In the genomic region with DNA sequence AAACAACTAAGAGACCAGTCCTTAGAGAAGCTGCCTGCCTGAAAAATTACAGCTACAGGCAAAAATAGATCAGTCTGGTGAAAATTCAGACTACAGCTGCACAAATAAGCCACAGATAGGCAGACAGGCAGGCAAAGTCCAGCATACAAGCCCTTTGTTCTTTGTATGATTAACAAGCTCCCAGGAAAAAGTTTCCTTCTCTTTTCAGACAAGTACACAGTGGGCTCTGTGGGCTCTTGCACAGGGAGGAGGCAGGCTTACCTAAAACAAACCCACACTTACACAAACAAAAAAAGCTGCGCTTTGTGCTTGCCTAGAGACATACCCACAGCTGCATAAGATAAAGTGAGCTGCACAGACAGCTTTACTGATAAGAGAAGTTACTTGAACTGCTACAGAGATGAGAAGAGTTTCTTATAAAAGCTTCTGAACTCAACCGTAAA, we compare ENCODE assay signal across 1 cellular context.
TF ChIP-seq lines count a peak whose summit lies in the region.

No MANE protein-coding gene starts in this region.

TF ChIP-seq in HepG2, 621 proteins besides CTCF, POLR2A, EP300 and RAD21 (continued from another document and continues in another):
- TF ChIP-seq NR2F2 (IDR thresholded peaks at IDR 0.05; ENCODE audit: borderline replicate concordance, low read depth) = 0 out of 2 replicates have a peak, but pooled peaks have one; percentile 18
- no peak for TF ChIP-seq NR1H2 (CRISPR knock-in tag; IDR thresholded peaks at IDR 0.05; ENCODE audit: borderline replicate concordance, low read depth)
- TF ChIP-seq, protein P1, sequence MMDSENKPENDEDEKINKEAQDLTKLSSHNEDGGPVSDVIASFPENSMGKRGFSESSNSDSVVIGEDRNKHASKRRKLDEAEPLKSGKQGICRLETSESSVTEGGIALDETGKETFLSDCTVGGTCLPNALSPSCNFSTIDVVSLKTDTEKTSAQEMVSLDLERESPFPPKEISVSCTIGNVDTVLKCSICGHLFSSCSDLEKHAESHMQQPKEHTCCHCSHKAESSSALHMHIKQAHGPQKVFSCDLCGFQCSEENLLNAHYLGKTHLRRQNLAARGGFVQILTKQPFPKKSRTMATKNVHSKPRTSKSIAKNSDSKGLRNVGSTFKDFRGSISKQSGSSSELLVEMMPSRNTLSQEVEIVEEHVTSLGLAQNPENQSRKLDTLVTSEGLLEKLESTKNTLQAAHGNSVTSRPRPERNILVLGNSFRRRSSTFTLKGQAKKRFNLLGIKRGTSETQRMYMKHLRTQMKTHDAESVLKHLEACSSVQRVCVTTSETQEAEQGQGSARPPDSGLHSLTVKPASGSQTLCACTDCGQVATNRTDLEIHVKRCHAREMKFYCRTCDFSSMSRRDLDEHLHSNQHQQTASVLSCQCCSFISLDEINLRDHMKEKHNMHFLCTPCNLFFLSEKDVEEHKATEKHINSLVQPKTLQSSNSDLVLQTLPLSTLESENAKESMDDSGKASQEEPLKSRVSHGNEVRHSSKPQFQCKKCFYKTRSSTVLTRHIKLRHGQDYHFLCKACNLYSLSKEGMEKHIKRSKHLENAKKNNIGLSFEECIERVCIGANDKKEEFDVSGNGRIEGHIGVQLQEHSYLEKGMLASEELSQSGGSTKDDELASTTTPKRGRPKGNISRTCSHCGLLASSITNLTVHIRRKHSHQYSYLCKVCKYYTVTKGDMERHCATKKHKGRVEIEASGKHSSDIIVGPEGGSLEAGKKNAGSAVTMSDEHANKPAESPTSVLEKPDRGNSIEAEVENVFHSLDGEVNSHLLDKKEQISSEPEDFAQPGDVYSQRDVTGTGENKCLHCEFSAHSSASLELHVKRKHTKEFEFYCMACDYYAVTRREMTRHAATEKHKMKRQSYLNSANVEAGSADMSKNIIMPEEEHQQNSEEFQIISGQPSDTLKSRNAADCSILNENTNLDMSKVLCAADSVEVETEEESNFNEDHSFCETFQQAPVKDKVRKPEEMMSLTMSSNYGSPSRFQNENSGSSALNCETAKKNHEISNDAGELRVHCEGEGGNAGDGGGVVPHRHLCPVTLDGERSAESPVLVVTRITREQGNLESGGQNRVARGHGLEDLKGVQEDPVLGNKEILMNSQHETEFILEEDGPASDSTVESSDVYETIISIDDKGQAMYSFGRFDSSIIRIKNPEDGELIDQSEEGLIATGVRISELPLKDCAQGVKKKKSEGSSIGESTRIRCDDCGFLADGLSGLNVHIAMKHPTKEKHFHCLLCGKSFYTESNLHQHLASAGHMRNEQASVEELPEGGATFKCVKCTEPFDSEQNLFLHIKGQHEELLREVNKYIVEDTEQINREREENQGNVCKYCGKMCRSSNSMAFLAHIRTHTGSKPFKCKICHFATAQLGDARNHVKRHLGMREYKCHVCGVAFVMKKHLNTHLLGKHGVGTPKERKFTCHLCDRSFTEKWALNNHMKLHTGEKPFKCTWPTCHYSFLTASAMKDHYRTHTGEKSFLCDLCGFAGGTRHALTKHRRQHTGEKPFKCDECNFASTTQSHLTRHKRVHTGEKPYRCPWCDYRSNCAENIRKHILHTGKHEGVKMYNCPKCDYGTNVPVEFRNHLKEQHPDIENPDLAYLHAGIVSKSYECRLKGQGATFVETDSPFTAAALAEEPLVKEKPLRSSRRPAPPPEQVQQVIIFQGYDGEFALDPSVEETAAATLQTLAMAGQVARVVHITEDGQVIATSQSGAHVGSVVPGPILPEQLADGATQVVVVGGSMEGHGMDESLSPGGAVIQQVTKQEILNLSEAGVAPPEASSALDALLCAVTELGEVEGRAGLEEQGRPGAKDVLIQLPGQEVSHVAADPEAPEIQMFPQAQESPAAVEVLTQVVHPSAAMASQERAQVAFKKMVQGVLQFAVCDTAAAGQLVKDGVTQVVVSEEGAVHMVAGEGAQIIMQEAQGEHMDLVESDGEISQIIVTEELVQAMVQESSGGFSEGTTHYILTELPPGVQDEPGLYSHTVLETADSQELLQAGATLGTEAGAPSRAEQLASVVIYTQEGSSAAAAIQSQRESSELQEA (CRISPR knock-in tag; IDR thresholded peaks at IDR 0.05; ENCODE audit: not compliant biosample characterization) = no peak
- TF ChIP-seq ZNF747 (CRISPR knock-in tag; IDR thresholded peaks at IDR 0.05; ENCODE audit: borderline replicate concordance) = no peak
- TF ChIP-seq, protein P2, sequence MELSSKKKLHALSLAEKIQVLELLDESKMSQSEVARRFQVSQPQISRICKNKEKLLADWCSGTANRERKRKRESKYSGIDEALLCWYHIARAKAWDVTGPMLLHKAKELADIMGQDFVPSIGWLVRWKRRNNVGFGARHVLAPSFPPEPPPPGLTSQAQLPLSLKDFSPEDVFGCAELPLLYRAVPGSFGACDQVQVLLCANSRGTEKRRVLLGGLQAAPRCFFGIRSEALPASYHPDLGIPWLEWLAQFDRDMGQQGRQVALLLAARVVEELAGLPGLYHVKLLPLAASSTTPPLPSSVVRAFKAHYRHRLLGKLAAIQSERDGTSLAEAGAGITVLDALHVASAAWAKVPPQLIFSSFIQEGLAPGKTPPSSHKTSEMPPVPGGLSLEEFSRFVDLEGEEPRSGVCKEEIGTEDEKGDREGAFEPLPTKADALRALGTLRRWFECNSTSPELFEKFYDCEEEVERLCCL (CRISPR knock-in tag; IDR thresholded peaks at IDR 0.05; ENCODE audit: borderline replicate concordance) = no peak
- TF ChIP-seq SMARCE1 (IDR thresholded peaks at IDR 0.05; ENCODE audit: borderline replicate concordance) = no peak
- TF ChIP-seq ZNF143 (CRISPR knock-in tag; IDR thresholded peaks at IDR 0.05) = no peak
- TF ChIP-seq, protein P3, sequence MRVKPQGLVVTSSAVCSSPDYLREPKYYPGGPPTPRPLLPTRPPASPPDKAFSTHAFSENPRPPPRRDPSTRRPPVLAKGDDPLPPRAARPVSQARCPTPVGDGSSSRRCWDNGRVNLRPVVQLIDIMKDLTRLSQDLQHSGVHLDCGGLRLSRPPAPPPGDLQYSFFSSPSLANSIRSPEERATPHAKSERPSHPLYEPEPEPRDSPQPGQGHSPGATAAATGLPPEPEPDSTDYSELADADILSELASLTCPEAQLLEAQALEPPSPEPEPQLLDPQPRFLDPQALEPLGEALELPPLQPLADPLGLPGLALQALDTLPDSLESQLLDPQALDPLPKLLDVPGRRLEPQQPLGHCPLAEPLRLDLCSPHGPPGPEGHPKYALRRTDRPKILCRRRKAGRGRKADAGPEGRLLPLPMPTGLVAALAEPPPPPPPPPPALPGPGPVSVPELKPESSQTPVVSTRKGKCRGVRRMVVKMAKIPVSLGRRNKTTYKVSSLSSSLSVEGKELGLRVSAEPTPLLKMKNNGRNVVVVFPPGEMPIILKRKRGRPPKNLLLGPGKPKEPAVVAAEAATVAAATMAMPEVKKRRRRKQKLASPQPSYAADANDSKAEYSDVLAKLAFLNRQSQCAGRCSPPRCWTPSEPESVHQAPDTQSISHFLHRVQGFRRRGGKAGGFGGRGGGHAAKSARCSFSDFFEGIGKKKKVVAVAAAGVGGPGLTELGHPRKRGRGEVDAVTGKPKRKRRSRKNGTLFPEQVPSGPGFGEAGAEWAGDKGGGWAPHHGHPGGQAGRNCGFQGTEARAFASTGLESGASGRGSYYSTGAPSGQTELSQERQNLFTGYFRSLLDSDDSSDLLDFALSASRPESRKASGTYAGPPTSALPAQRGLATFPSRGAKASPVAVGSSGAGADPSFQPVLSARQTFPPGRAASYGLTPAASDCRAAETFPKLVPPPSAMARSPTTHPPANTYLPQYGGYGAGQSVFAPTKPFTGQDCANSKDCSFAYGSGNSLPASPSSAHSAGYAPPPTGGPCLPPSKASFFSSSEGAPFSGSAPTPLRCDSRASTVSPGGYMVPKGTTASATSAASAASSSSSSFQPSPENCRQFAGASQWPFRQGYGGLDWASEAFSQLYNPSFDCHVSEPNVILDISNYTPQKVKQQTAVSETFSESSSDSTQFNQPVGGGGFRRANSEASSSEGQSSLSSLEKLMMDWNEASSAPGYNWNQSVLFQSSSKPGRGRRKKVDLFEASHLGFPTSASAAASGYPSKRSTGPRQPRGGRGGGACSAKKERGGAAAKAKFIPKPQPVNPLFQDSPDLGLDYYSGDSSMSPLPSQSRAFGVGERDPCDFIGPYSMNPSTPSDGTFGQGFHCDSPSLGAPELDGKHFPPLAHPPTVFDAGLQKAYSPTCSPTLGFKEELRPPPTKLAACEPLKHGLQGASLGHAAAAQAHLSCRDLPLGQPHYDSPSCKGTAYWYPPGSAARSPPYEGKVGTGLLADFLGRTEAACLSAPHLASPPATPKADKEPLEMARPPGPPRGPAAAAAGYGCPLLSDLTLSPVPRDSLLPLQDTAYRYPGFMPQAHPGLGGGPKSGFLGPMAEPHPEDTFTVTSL (CRISPR knock-in tag; IDR thresholded peaks at IDR 0.05; ENCODE audit: borderline replicate concordance) = peak; percentile 94
- no peak for TF ChIP-seq ZNF776 (CRISPR knock-in tag; IDR thresholded peaks at IDR 0.05)
- TF ChIP-seq RBAK (CRISPR knock-in tag; IDR thresholded peaks at IDR 0.05) = 0 out of 2 replicates have a peak, but pooled peaks have one; percentile 18
- TF ChIP-seq ZNF235 (CRISPR knock-in tag; IDR thresholded peaks at IDR 0.05; ENCODE audit: borderline replicate concordance) = no peak
- peak; percentile 81 for TF ChIP-seq ISL2 (CRISPR knock-in tag; IDR thresholded peaks at IDR 0.05)
- TF ChIP-seq ZNF230 (CRISPR knock-in tag; IDR thresholded peaks at IDR 0.05) = no peak
- TF ChIP-seq ZC3H4 (CRISPR knock-in tag; IDR thresholded peaks at IDR 0.05; ENCODE audit: borderline replicate concordance) = no peak
- peak; percentile 61 for TF ChIP-seq SAP130 (CRISPR knock-in tag; IDR thresholded peaks at IDR 0.05; ENCODE audit: low read depth)
- no peak for TF ChIP-seq GTF2F1 (IDR thresholded peaks at IDR 0.05; ENCODE audit: low read length)
- peak; percentile 92 for TF ChIP-seq SOX5 (CRISPR knock-in tag; IDR thresholded peaks at IDR 0.05; ENCODE audit: borderline replicate concordance)
- TF ChIP-seq, protein P4, sequence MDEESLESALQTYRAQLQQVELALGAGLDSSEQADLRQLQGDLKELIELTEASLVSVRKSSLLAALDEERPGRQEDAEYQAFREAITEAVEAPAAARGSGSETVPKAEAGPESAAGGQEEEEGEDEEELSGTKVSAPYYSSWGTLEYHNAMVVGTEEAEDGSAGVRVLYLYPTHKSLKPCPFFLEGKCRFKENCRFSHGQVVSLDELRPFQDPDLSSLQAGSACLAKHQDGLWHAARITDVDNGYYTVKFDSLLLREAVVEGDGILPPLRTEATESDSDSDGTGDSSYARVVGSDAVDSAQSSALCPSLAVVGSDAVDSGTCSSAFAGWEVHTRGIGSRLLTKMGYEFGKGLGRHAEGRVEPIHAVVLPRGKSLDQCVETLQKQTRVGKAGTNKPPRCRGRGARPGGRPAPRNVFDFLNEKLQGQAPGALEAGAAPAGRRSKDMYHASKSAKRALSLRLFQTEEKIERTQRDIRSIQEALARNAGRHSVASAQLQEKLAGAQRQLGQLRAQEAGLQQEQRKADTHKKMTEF (CRISPR knock-in tag; IDR thresholded peaks at IDR 0.05) = peak; percentile 60
- no peak for TF ChIP-seq HNRNPH1 (optimal IDR thresholded peaks at IDR 0.05; ENCODE audit: low read depth, low read length)
- no peak for TF ChIP-seq RFXANK (CRISPR knock-in tag; IDR thresholded peaks at IDR 0.05)
- TF ChIP-seq, protein P5, sequence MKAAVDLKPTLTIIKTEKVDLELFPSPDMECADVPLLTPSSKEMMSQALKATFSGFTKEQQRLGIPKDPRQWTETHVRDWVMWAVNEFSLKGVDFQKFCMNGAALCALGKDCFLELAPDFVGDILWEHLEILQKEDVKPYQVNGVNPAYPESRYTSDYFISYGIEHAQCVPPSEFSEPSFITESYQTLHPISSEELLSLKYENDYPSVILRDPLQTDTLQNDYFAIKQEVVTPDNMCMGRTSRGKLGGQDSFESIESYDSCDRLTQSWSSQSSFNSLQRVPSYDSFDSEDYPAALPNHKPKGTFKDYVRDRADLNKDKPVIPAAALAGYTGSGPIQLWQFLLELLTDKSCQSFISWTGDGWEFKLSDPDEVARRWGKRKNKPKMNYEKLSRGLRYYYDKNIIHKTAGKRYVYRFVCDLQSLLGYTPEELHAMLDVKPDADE (CRISPR knock-in tag; IDR thresholded peaks at IDR 0.05) = no peak
- TF ChIP-seq ZNF160 (CRISPR knock-in tag; IDR thresholded peaks at IDR 0.05) = no peak
- TF ChIP-seq ZSCAN20 (CRISPR knock-in tag; IDR thresholded peaks at IDR 0.05; ENCODE audit: borderline replicate concordance) = no peak
- TF ChIP-seq, protein P6, sequence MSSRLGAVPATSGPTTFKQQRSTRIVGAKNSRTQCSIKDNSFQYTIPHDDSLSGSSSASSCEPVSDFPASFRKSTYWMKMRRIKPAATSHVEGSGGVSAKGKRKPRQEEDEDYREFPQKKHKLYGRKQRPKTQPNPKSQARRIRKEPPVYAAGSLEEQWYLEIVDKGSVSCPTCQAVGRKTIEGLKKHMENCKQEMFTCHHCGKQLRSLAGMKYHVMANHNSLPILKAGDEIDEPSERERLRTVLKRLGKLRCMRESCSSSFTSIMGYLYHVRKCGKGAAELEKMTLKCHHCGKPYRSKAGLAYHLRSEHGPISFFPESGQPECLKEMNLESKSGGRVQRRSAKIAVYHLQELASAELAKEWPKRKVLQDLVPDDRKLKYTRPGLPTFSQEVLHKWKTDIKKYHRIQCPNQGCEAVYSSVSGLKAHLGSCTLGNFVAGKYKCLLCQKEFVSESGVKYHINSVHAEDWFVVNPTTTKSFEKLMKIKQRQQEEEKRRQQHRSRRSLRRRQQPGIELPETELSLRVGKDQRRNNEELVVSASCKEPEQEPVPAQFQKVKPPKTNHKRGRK (CRISPR knock-in tag; IDR thresholded peaks at IDR 0.05) = no peak
- TF ChIP-seq SCMH1 (CRISPR knock-in tag; IDR thresholded peaks at IDR 0.05; ENCODE audit: borderline replicate concordance) = no peak
- TF ChIP-seq, protein P7, sequence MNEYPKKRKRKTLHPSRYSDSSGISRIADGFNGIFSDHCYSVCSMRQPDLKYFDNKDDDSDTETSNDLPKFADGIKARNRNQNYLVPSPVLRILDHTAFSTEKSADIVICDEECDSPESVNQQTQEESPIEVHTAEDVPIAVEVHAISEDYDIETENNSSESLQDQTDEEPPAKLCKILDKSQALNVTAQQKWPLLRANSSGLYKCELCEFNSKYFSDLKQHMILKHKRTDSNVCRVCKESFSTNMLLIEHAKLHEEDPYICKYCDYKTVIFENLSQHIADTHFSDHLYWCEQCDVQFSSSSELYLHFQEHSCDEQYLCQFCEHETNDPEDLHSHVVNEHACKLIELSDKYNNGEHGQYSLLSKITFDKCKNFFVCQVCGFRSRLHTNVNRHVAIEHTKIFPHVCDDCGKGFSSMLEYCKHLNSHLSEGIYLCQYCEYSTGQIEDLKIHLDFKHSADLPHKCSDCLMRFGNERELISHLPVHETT (CRISPR knock-in tag; conservative IDR thresholded peaks at IDR 0.05) = no peak
- TF ChIP-seq, protein P8, sequence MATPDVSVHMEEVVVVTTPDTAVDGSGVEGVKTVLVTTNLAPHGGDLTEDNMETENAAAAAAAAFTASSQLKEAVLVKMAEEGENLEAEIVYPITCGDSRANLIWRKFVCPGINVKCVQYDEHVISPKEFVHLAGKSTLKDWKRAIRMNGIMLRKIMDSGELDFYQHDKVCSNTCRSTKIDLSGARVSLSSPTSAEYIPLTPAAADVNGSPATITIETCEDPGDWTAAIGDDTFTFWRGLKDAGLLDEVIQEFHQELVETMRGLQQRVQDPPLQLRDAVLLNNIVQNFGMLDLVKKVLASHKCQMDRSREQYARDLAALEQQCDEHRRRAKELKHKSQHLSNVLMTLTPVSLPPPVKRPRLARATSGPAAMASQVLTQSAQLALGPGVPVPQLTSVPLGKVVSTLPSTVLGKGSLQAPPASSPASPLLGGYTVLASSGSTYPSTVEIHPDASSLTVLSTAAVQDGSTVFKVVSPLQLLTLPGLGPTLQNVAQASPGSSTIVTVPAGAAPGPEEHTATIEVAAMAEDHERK (CRISPR knock-in tag; IDR thresholded peaks at IDR 0.05; ENCODE audit: low read depth) = no peak
- TF ChIP-seq ZNF713 (CRISPR knock-in tag; IDR thresholded peaks at IDR 0.05) = no peak
- TF ChIP-seq GABPA (IDR thresholded peaks at IDR 0.05; ENCODE audit: low read depth, low read length) = no peak
- TF ChIP-seq GABPA (CRISPR knock-in tag; IDR thresholded peaks at IDR 0.05; ENCODE audit: low read depth) = no peak
- no peak for TF ChIP-seq ZBTB3 (CRISPR knock-in tag; IDR thresholded peaks at IDR 0.05; ENCODE audit: borderline replicate concordance, low read depth)
- TF ChIP-seq PLRG1 (conservative IDR thresholded peaks at IDR 0.05) = no peak
- TF ChIP-seq NPAS2 (CRISPR knock-in tag; IDR thresholded peaks at IDR 0.05; ENCODE audit: borderline replicate concordance) = no peak
- TF ChIP-seq REL (CRISPR knock-in tag; conservative IDR thresholded peaks at IDR 0.05) = no peak
- TF ChIP-seq SMYD3 (CRISPR knock-in tag; IDR thresholded peaks at IDR 0.05) = no peak
